Comparison of ENCODE assay signal across 1 cellular context in the genomic region with DNA sequence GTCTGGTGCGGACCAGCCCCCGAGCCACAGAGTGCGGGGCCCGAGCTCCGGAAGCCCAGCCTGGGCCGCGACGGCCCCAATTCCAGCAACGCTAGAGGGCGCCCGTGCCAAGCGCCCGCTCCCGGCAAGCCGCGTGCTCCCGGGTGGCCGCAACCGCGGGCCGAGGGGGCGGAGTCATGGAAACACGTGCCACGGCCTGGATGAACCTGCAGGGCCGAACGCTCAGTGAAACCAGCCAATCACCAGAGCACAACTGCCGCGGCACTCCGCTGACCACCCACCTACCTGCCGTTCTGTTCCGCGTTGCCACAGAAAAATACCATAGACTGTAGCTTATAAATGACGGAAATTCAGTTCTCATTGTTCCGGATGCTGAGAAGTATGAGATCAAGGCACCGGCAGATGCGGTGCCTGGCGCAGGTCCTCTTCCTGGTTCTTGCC.
TF ChIP-seq lines count a peak whose summit lies in the region.

No MANE protein-coding gene starts in this region.

TF ChIP-seq in WTC11, 78 proteins besides CTCF, POLR2A, EP300 and RAD21 (continued from another document and continues in another):
- TF ChIP-seq, protein P1, sequence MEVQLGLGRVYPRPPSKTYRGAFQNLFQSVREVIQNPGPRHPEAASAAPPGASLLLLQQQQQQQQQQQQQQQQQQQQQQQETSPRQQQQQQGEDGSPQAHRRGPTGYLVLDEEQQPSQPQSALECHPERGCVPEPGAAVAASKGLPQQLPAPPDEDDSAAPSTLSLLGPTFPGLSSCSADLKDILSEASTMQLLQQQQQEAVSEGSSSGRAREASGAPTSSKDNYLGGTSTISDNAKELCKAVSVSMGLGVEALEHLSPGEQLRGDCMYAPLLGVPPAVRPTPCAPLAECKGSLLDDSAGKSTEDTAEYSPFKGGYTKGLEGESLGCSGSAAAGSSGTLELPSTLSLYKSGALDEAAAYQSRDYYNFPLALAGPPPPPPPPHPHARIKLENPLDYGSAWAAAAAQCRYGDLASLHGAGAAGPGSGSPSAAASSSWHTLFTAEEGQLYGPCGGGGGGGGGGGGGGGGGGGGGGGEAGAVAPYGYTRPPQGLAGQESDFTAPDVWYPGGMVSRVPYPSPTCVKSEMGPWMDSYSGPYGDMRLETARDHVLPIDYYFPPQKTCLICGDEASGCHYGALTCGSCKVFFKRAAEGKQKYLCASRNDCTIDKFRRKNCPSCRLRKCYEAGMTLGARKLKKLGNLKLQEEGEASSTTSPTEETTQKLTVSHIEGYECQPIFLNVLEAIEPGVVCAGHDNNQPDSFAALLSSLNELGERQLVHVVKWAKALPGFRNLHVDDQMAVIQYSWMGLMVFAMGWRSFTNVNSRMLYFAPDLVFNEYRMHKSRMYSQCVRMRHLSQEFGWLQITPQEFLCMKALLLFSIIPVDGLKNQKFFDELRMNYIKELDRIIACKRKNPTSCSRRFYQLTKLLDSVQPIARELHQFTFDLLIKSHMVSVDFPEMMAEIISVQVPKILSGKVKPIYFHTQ (CRISPR knock-in tag; IDR thresholded peaks at IDR 0.05) = no peak
- TF ChIP-seq RORB (CRISPR knock-in tag; IDR thresholded peaks at IDR 0.05) = no peak
- TF ChIP-seq, protein P2, sequence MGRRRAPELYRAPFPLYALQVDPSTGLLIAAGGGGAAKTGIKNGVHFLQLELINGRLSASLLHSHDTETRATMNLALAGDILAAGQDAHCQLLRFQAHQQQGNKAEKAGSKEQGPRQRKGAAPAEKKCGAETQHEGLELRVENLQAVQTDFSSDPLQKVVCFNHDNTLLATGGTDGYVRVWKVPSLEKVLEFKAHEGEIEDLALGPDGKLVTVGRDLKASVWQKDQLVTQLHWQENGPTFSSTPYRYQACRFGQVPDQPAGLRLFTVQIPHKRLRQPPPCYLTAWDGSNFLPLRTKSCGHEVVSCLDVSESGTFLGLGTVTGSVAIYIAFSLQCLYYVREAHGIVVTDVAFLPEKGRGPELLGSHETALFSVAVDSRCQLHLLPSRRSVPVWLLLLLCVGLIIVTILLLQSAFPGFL (CRISPR knock-in tag; IDR thresholded peaks at IDR 0.05; ENCODE audit: borderline replicate concordance) = no peak; the same call in 1 of the 2 replicates
- TF ChIP-seq, protein P3, sequence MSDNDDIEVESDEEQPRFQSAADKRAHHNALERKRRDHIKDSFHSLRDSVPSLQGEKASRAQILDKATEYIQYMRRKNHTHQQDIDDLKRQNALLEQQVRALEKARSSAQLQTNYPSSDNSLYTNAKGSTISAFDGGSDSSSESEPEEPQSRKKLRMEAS (CRISPR knock-in tag; IDR thresholded peaks at IDR 0.05) = peak; percentile 100
- TF ChIP-seq, protein P4, sequence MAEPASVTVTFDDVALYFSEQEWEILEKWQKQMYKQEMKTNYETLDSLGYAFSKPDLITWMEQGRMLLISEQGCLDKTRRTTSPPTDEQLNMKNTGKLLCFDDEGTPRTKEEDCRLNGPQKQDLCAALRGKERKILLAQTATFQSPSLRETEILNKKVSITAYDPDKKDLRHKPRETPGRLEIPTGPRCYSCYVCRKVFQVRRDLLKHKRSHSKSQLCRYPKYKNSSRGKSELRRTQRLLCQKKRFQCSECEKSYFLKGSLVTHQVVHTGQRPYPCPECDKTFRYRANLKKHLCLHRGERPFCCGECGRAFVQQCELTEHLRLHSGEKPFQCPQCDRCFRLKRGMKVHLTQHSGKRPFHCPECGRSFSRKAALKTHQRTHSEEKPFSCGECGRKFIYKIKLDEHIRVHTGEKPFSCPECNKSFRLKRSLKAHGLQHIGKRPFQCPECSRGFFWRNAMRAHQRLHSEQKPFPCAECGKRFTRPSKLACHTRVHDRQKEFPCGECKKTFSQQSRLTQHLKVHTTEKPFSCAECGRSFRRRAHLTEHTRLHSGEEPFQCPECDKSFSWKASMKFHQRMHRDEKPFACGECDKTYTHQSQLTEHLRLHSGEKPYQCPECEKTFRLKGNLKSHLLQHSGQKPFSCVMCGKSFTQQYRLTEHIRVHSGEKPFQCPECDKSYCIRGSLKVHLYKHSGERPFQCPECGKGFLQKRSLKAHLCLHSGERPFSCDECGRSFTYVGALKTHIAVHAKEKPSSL (CRISPR knock-in tag; conservative IDR thresholded peaks at IDR 0.05) = no peak
- TF ChIP-seq NFE2L1 (CRISPR knock-in tag; IDR thresholded peaks at IDR 0.05) = peak; percentile 96
- peak; percentile 95 for TF ChIP-seq TEAD4 (CRISPR knock-in tag; IDR thresholded peaks at IDR 0.05)
- peak; percentile 97 for TF ChIP-seq MYBL2 (CRISPR knock-in tag; IDR thresholded peaks at IDR 0.05)
- peak; percentile 53; the same call in 1 of the 2 replicates for TF ChIP-seq NFYB (CRISPR knock-in tag; conservative IDR thresholded peaks at IDR 0.05; ENCODE audit: low read depth)
- TF ChIP-seq, protein P5, sequence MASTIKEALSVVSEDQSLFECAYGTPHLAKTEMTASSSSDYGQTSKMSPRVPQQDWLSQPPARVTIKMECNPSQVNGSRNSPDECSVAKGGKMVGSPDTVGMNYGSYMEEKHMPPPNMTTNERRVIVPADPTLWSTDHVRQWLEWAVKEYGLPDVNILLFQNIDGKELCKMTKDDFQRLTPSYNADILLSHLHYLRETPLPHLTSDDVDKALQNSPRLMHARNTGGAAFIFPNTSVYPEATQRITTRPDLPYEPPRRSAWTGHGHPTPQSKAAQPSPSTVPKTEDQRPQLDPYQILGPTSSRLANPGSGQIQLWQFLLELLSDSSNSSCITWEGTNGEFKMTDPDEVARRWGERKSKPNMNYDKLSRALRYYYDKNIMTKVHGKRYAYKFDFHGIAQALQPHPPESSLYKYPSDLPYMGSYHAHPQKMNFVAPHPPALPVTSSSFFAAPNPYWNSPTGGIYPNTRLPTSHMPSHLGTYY (CRISPR knock-in tag; IDR thresholded peaks at IDR 0.05) = no peak
- TF ChIP-seq, protein P6, sequence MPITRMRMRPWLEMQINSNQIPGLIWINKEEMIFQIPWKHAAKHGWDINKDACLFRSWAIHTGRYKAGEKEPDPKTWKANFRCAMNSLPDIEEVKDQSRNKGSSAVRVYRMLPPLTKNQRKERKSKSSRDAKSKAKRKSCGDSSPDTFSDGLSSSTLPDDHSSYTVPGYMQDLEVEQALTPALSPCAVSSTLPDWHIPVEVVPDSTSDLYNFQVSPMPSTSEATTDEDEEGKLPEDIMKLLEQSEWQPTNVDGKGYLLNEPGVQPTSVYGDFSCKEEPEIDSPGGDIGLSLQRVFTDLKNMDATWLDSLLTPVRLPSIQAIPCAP (CRISPR knock-in tag; IDR thresholded peaks at IDR 0.05) = peak; percentile 98
- TF ChIP-seq, protein P7, sequence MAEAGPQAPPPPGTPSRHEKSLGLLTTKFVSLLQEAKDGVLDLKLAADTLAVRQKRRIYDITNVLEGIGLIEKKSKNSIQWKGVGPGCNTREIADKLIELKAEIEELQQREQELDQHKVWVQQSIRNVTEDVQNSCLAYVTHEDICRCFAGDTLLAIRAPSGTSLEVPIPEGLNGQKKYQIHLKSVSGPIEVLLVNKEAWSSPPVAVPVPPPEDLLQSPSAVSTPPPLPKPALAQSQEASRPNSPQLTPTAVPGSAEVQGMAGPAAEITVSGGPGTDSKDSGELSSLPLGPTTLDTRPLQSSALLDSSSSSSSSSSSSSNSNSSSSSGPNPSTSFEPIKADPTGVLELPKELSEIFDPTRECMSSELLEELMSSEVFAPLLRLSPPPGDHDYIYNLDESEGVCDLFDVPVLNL (CRISPR knock-in tag; IDR thresholded peaks at IDR 0.05; ENCODE audit: borderline replicate concordance, low read depth) = peak; percentile 79
- peak; percentile 96 for TF ChIP-seq ZBTB21 (CRISPR knock-in tag; IDR thresholded peaks at IDR 0.05; ENCODE audit: borderline replicate concordance)
- TF ChIP-seq, protein P8, sequence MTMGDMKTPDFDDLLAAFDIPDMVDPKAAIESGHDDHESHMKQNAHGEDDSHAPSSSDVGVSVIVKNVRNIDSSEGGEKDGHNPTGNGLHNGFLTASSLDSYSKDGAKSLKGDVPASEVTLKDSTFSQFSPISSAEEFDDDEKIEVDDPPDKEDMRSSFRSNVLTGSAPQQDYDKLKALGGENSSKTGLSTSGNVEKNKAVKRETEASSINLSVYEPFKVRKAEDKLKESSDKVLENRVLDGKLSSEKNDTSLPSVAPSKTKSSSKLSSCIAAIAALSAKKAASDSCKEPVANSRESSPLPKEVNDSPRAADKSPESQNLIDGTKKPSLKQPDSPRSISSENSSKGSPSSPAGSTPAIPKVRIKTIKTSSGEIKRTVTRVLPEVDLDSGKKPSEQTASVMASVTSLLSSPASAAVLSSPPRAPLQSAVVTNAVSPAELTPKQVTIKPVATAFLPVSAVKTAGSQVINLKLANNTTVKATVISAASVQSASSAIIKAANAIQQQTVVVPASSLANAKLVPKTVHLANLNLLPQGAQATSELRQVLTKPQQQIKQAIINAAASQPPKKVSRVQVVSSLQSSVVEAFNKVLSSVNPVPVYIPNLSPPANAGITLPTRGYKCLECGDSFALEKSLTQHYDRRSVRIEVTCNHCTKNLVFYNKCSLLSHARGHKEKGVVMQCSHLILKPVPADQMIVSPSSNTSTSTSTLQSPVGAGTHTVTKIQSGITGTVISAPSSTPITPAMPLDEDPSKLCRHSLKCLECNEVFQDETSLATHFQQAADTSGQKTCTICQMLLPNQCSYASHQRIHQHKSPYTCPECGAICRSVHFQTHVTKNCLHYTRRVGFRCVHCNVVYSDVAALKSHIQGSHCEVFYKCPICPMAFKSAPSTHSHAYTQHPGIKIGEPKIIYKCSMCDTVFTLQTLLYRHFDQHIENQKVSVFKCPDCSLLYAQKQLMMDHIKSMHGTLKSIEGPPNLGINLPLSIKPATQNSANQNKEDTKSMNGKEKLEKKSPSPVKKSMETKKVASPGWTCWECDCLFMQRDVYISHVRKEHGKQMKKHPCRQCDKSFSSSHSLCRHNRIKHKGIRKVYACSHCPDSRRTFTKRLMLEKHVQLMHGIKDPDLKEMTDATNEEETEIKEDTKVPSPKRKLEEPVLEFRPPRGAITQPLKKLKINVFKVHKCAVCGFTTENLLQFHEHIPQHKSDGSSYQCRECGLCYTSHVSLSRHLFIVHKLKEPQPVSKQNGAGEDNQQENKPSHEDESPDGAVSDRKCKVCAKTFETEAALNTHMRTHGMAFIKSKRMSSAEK (CRISPR knock-in tag; IDR thresholded peaks at IDR 0.05; ENCODE audit: borderline replicate concordance) = 0 out of 2 replicates have a peak, but pooled peaks have one; percentile 76
- TF ChIP-seq, protein P9, sequence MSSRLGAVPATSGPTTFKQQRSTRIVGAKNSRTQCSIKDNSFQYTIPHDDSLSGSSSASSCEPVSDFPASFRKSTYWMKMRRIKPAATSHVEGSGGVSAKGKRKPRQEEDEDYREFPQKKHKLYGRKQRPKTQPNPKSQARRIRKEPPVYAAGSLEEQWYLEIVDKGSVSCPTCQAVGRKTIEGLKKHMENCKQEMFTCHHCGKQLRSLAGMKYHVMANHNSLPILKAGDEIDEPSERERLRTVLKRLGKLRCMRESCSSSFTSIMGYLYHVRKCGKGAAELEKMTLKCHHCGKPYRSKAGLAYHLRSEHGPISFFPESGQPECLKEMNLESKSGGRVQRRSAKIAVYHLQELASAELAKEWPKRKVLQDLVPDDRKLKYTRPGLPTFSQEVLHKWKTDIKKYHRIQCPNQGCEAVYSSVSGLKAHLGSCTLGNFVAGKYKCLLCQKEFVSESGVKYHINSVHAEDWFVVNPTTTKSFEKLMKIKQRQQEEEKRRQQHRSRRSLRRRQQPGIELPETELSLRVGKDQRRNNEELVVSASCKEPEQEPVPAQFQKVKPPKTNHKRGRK (CRISPR knock-in tag; IDR thresholded peaks at IDR 0.05; ENCODE audit: borderline replicate concordance) = no peak
- TF ChIP-seq, protein P10, sequence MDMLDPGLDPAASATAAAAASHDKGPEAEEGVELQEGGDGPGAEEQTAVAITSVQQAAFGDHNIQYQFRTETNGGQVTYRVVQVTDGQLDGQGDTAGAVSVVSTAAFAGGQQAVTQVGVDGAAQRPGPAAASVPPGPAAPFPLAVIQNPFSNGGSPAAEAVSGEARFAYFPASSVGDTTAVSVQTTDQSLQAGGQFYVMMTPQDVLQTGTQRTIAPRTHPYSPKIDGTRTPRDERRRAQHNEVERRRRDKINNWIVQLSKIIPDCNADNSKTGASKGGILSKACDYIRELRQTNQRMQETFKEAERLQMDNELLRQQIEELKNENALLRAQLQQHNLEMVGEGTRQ (CRISPR knock-in tag; IDR thresholded peaks at IDR 0.05) = peak; percentile 89
- peak; percentile 94; the same call in 1 of the 2 replicates for TF ChIP-seq ESRRA (CRISPR knock-in tag; IDR thresholded peaks at IDR 0.05; ENCODE audit: borderline replicate concordance)
- no peak for TF ChIP-seq GTF2I (CRISPR knock-in tag; conservative IDR thresholded peaks at IDR 0.05)
- no peak for TF ChIP-seq NR2C2 (CRISPR knock-in tag; IDR thresholded peaks at IDR 0.05)
- peak; percentile 99 for TF ChIP-seq TEAD1 (CRISPR knock-in tag; IDR thresholded peaks at IDR 0.05)
- TF ChIP-seq SMAD3 (CRISPR knock-in tag; IDR thresholded peaks at IDR 0.05; ENCODE audit: borderline replicate concordance) = peak; percentile 98
- TF ChIP-seq PRRX2 (CRISPR knock-in tag; IDR thresholded peaks at IDR 0.05) = no peak
- TF ChIP-seq FOXJ3 (CRISPR knock-in tag; IDR thresholded peaks at IDR 0.05; ENCODE audit: borderline replicate concordance) = no peak
- 0 out of 2 replicates have a peak, but pooled peaks have one; percentile 51 for TF ChIP-seq ZNF121 (CRISPR knock-in tag; IDR thresholded peaks at IDR 0.05)
- TF ChIP-seq, protein P11, sequence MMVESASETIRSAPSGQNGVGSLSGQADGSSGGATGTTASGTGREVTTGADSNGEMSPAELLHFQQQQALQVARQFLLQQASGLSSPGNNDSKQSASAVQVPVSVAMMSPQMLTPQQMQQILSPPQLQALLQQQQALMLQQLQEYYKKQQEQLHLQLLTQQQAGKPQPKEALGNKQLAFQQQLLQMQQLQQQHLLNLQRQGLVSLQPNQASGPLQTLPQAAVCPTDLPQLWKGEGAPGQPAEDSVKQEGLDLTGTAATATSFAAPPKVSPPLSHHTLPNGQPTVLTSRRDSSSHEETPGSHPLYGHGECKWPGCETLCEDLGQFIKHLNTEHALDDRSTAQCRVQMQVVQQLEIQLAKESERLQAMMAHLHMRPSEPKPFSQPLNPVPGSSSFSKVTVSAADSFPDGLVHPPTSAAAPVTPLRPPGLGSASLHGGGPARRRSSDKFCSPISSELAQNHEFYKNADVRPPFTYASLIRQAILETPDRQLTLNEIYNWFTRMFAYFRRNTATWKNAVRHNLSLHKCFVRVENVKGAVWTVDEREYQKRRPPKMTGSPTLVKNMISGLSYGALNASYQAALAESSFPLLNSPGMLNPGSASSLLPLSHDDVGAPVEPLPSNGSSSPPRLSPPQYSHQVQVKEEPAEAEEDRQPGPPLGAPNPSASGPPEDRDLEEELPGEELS (CRISPR knock-in tag; IDR thresholded peaks at IDR 0.05) = peak; percentile 99
